23 cellular contexts compared by ENCODE assay signal in the genomic region with DNA sequence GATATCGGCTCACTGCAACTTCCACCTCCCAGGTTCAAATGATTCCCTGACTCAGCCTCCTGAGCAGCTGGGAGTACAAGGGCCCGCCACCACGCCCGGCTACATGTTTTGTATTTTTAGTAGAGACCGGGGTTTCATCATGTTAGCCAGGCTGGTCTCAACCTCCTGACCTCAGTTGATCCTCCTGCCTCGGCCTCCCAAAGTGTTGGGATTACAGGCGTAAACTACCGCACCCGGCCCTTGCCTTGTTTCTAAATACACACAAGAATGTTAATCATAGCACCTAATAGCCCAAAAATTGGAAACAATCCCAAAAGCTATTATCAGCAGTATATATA. TPM values are rescaled to one million over a fixed set of nuclear protein-coding genes. Genes with fewer than 3 reads are reported as not detected.
DNase-seq lines count a peak whose midpoint lies in the region; ATAC-seq and TF ChIP-seq lines count a peak whose summit lies in the region.
"Had no signal": no experiment of that assay in that cellular context is flagged by ENCODE, and none has a peak within 500 bp of the region (broad histone marks: within the 10 kb centered on the region; RNA-seq: fewer than 3 reads in every experiment).

No MANE protein-coding gene starts in this region.

- peaks cover 15% of the 10 kb centered on the region for H3K36me3 ChIP-seq in DOHH2 (ENCODE audit: control insufficient read depth, low read length)
- peaks cover 0 to 7% of the 10 kb centered on the region in 2 donors for H3K36me3 ChIP-seq in vagina

- no peaks in the 10 kb centered on the region for H3K9me3 ChIP-seq in DOHH2 (ENCODE audit: control insufficient read depth, insufficient read depth, low read length)
- no peaks in the 10 kb centered on the region for H3K9me3 ChIP-seq in vagina
- H3K9me3 ChIP-seq: BLaER1 treated with 17β-estradiol and CSF1 and Interleukin-3, amounts not matched to agents 10 nM and 100 nM; gastrocnemius medialis; SJSA1 had no signal

- H3K27me3 Mint-ChIP-seq in T-helper 2 cell treated with Interferon-gamma antibody and Interleukin-4, amounts not matched to agents 5 μg/mL and 100 μg/mL, for 36 hours (ENCODE audit: low read depth) = no peaks in the 10 kb centered on the region
- H3K27me3 Mint-ChIP-seq in WTC11 (ENCODE audit: low read depth) = no peaks in the 10 kb centered on the region
- H3K27me3 Mint-ChIP-seq in neural crest cell (ENCODE audit: low read depth) = no peaks in the 10 kb centered on the region

- no peak for ATAC-seq in WTC11

- POLR2A ChIA-PET in WTC11 (lab: Charles Lee) = no interaction called here

- peaks cover 2% of the 10 kb centered on the region for H3K4me1 Mint-ChIP-seq in T-helper 2 cell treated with Interferon-gamma antibody and Interleukin-4, amounts not matched to agents 5 μg/mL and 100 μg/mL, for 36 hours (ENCODE audit: low read depth)
- H3K4me1 Mint-ChIP-seq in WTC11 (peaks cover 4% of the 10 kb centered on the region; the same call in 1 of the 2 replicates), neural crest cell (peaks cover 7% of the 10 kb centered on the region)

- DNase-seq in T-helper 2 cell treated with Interferon-gamma antibody and Interleukin-4, amounts not matched to agents 5 μg/mL and 100 μg/mL, for 36 hours (ENCODE audit: low spot score) = no peak
- no peak for DNase-seq in T-helper 2 cell
- no peak for DNase-seq in WTC11 (ENCODE audit: low spot score)
- no peak for DNase-seq in neural crest cell (ENCODE audit: low read depth, low spot score)
- DNase-seq in NOMO-1 treated with dmso at 0.1 percent for 144 hours (lab: John Stamatoyannopoulos, UW; ENCODE audit: unreplicated experiment) = no peak
- DNase-seq in vagina (ENCODE audit: extremely low spot score in 2 of 2) = no peak
- no peak for DNase-seq in stimulated activated CD4-positive, alpha-beta T cell treated with anti-CD3 and anti-CD28 coated beads, Interleukin-15, amount 100 ng/mL, for 24 hours
- DNase-seq: activated CD4-positive, alpha-beta T cell treated with anti-CD3 and anti-CD28 coated beads for 4 hours; caudate nucleus; EL; erythroblast; gastrocnemius medialis; KG1; left colon; midbrain; NCI-H1048; NCI-H2081 treated with DMSO at 0.1 percent for 48 hours; NCI-H524; PC-3; T-helper 9 cell had no signal

- no peaks in the 10 kb centered on the region for H3K27me3 ChIP-seq in DOHH2 (ENCODE audit: control insufficient read depth, low read length)
- no peaks in the 10 kb centered on the region for H3K27me3 ChIP-seq in vagina
- H3K27me3 ChIP-seq: BLaER1 treated with 17β-estradiol and CSF1 and Interleukin-3, amounts not matched to agents 10 nM and 100 nM; gastrocnemius medialis; SJSA1 had no signal

- no peaks in the 10 kb centered on the region for H3K9me2 ChIP-seq in DOHH2 (replicated peaks; ENCODE audit: control insufficient read depth, low read length)

- intact Hi-C loops in vagina (cut with DNase I) = no loop called here

- H3K9me3 Mint-ChIP-seq in T-helper 2 cell treated with Interferon-gamma antibody and Interleukin-4, amounts not matched to agents 5 μg/mL and 100 μg/mL, for 36 hours = no peaks in the 10 kb centered on the region
- H3K9me3 Mint-ChIP-seq in WTC11 (no peaks in the 10 kb centered on the region), neural crest cell (no peaks in the 10 kb centered on the region)

- H3K79me2 ChIP-seq in DOHH2 (ENCODE audit: control insufficient read depth, low read length) = peaks cover 3% of the 10 kb centered on the region

- peaks cover 10% of the 10 kb centered on the region for H3F3A ChIP-seq in DOHH2 (ENCODE audit: control insufficient read depth, insufficient read depth)

- no peak for TF ChIP-seq CTCF in DOHH2 (IDR thresholded peaks at IDR 0.05; ENCODE audit: low read depth, low read length, poor library complexity, severe bottlenecking)
- no peak for TF ChIP-seq CTCF in WTC11 (IDR thresholded peaks at IDR 0.05)
- TF ChIP-seq CTCF in neural crest cell (conservative IDR thresholded peaks at IDR 0.05) = no peak
- TF ChIP-seq CTCF in vagina (IDR thresholded peaks at IDR 0.05) = no peak

- H4K20me1 ChIP-seq in DOHH2 (ENCODE audit: control insufficient read depth, insufficient read depth, low read depth, low read length) = no peaks in the 10 kb centered on the region
- H4K20me1 ChIP-seq: BLaER1 treated with 17β-estradiol and CSF1 and Interleukin-3, amounts not matched to agents 10 nM and 100 nM had no signal

- no peak overlapping the region for H3K27ac Mint-ChIP-seq in T-helper 2 cell treated with Interferon-gamma antibody and Interleukin-4, amounts not matched to agents 5 μg/mL and 100 μg/mL, for 36 hours
- no peak overlapping the region for H3K27ac Mint-ChIP-seq in WTC11
- no peak overlapping the region for H3K27ac Mint-ChIP-seq in neural crest cell (ENCODE audit: unreplicated experiment)

- no peak for TF ChIP-seq POLR2A in vagina (IDR thresholded peaks at IDR 0.05)

- peaks cover 10% of the 10 kb centered on the region for H3K36me3 Mint-ChIP-seq in T-helper 2 cell treated with Interferon-gamma antibody and Interleukin-4, amounts not matched to agents 5 μg/mL and 100 μg/mL, for 36 hours (ENCODE audit: low read depth)
- H3K36me3 Mint-ChIP-seq in WTC11 (peaks cover 14% of the 10 kb centered on the region), neural crest cell (ENCODE audit: low read depth) (no peaks in the 10 kb centered on the region)

- H3K27ac ChIP-seq in DOHH2 (ENCODE audit: low read depth, low read length) = peak overlapping the region; percentile 32; the same call in 1 of the 2 replicates
- no peak overlapping the region for H3K27ac ChIP-seq in vagina

- peak overlapping the region; percentile 54 for H3K4me3 Mint-ChIP-seq in T-helper 2 cell treated with Interferon-gamma antibody and Interleukin-4, amounts not matched to agents 5 μg/mL and 100 μg/mL, for 36 hours
- H3K4me3 Mint-ChIP-seq in WTC11 (peak overlapping the region; percentile 36), neural crest cell (peak overlapping the region; percentile 49)

- H3K4me1 ChIP-seq in DOHH2 (ENCODE audit: control insufficient read depth, low read length) = peaks cover 3% of the 10 kb centered on the region
- peaks cover 4% of the 10 kb centered on the region for H3K4me1 ChIP-seq in vagina

- CTCF ChIA-PET in WTC11 (lab: Charles Lee) = no interaction called here

- H3K4me2 ChIP-seq in DOHH2 (ENCODE audit: low read length) = peak overlapping the region; percentile 14; the same call in 1 of the 2 replicates

- H3K4me3 ChIP-seq in DOHH2 (ENCODE audit: low read length) = 0 out of 2 replicates have a peak overlapping the region, but pooled peaks have one; percentile 12
- no peak overlapping the region for H3K4me3 ChIP-seq in vagina

TF ChIP-seq in WTC11, 78 proteins besides CTCF, POLR2A, EP300 and RAD21:
- TF ChIP-seq ATF1 (CRISPR knock-in tag; IDR thresholded peaks at IDR 0.05) (no peak), ZBTB21 (CRISPR knock-in tag; IDR thresholded peaks at IDR 0.05; ENCODE audit: borderline replicate concordance) (no peak), CBFB (CRISPR knock-in tag; IDR thresholded peaks at IDR 0.05; ENCODE audit: low read depth) (no peak), FOXP1 (CRISPR knock-in tag; IDR thresholded peaks at IDR 0.05; ENCODE audit: borderline replicate concordance) (no peak)
- TF ChIP-seq, protein P1, sequence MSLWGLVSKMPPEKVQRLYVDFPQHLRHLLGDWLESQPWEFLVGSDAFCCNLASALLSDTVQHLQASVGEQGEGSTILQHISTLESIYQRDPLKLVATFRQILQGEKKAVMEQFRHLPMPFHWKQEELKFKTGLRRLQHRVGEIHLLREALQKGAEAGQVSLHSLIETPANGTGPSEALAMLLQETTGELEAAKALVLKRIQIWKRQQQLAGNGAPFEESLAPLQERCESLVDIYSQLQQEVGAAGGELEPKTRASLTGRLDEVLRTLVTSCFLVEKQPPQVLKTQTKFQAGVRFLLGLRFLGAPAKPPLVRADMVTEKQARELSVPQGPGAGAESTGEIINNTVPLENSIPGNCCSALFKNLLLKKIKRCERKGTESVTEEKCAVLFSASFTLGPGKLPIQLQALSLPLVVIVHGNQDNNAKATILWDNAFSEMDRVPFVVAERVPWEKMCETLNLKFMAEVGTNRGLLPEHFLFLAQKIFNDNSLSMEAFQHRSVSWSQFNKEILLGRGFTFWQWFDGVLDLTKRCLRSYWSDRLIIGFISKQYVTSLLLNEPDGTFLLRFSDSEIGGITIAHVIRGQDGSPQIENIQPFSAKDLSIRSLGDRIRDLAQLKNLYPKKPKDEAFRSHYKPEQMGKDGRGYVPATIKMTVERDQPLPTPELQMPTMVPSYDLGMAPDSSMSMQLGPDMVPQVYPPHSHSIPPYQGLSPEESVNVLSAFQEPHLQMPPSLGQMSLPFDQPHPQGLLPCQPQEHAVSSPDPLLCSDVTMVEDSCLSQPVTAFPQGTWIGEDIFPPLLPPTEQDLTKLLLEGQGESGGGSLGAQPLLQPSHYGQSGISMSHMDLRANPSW (CRISPR knock-in tag; conservative IDR thresholded peaks at IDR 0.05; ENCODE audit: low read depth) = no peak
- TF ChIP-seq, protein P2, sequence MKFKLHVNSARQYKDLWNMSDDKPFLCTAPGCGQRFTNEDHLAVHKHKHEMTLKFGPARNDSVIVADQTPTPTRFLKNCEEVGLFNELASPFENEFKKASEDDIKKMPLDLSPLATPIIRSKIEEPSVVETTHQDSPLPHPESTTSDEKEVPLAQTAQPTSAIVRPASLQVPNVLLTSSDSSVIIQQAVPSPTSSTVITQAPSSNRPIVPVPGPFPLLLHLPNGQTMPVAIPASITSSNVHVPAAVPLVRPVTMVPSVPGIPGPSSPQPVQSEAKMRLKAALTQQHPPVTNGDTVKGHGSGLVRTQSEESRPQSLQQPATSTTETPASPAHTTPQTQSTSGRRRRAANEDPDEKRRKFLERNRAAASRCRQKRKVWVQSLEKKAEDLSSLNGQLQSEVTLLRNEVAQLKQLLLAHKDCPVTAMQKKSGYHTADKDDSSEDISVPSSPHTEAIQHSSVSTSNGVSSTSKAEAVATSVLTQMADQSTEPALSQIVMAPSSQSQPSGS (CRISPR knock-in tag; IDR thresholded peaks at IDR 0.05; ENCODE audit: borderline replicate concordance, low read depth) = no peak
- TF ChIP-seq, protein P3, sequence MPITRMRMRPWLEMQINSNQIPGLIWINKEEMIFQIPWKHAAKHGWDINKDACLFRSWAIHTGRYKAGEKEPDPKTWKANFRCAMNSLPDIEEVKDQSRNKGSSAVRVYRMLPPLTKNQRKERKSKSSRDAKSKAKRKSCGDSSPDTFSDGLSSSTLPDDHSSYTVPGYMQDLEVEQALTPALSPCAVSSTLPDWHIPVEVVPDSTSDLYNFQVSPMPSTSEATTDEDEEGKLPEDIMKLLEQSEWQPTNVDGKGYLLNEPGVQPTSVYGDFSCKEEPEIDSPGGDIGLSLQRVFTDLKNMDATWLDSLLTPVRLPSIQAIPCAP (CRISPR knock-in tag; IDR thresholded peaks at IDR 0.05) = no peak
TF ChIP-seq in WTC11: peak in this region for 0.

RNA-seq across cellular contexts. Expression of a gene that starts 1.2 kb away (rescaled TPM):
- total RNA-seq in WTC11 (2021) = 44.6 to 61.7 TPM (median 46.3 TPM) in 3 replicates
- 82.4 and 92.4 TPM in 2 replicates for total RNA-seq in neural crest cell
- 38.1 TPM for total RNA-seq in vagina

RNA-seq across cellular contexts. Expression of a gene that starts 46.3 kb away (rescaled TPM):
- total RNA-seq in WTC11 (2021) (26.6 to 29.3 TPM (median 27.0 TPM) in 3 replicates), neural crest cell (35.4 and 37.0 TPM in 2 replicates), vagina (74.9 TPM)
